Comparison of ENCODE assay signal across 13 cellular contexts in genomic region chr1:67753776-67754525, GRCh38.
A peak's percentile ranks its signal among the peaks of the same experiment; 100 is the strongest.
DNase-seq lines count a peak whose midpoint lies in the region; ATAC-seq, FAIRE-seq and TF ChIP-seq lines count a peak whose summit lies in the region.
"Had no signal": no experiment of that assay in that cellular context is flagged by ENCODE, and none has a peak within 500 bp of the region (broad histone marks: within the 10 kb centered on the region; RNA-seq: fewer than 3 reads in every experiment).

No MANE protein-coding gene starts in this region.

- H3K27ac ChIP-seq in GM12878 (ENCODE audit: control insufficient read depth, insufficient read depth): no peak overlapping the region
- H3K27ac ChIP-seq: sigmoid colon, SK-N-MC had no signal

- no peaks in the 10 kb centered on the region for H3K36me3 ChIP-seq in GM12878 (ENCODE audit: control insufficient read depth in 2 of 2, insufficient read depth in 2 of 2, low read length in 1 of 2)
- H3K36me3 ChIP-seq in HAP-1 (replicated peaks): no peaks in the 10 kb centered on the region
- H3K36me3 ChIP-seq: heart right ventricle, sigmoid colon had no signal

- H3K9ac ChIP-seq in GM12878 (ENCODE audit: control insufficient read depth, insufficient read depth, low read length): no peak overlapping the region

- RAD21 ChIA-PET in GM12878 (lab: Charles Lee; ENCODE audit: unreplicated experiment): interaction anchor here (0.7 to 12.6 kb wide), 10 partner anchors 17 to 221 kb away, joined by 3 to 225 read pairs (median 3); partner anchors contain the start of gene GADD45A

- no peaks in the 10 kb centered on the region for H3K79me2 ChIP-seq in GM12878 (ENCODE audit: control insufficient read depth, insufficient read depth, low read length)

- FAIRE-seq in GM12878 (lab: Jason Lieb, UNC): no peak

- POLR2A ChIA-PET in GM12878 (lab: Charles Lee): interaction anchor here (0.7 to 6.2 kb wide), 7 partner anchors 13 to 196 kb away, joined by 3 to 30 read pairs (median 4); partner anchors contain the start of gene GADD45A

- H4K20me1 ChIP-seq in GM12878 (ENCODE audit: control insufficient read depth, insufficient read depth): no peaks in the 10 kb centered on the region

- ATAC-seq in HG02852 (IDR thresholded peaks at IDR 0.05; ENCODE audit: unreplicated experiment): peak; percentile 31
- ATAC-seq in GM12878: peak; percentile 72
- ATAC-seq in HG02938 (IDR thresholded peaks at IDR 0.05; ENCODE audit: unreplicated experiment): no peak
- ATAC-seq in GM21528 (IDR thresholded peaks at IDR 0.05; ENCODE audit: low FRiP score, unreplicated experiment): no peak
- ATAC-seq: CD8-positive, alpha-beta T cell had no signal

- peak; percentile 31 for DNase-seq in CMK (ENCODE audit: low read depth)
- no peak for DNase-seq in GM12878 (ENCODE audit: low read depth, low spot score)
- no peak for DNase-seq in nephron progenitor cell
- no peak for DNase-seq in HAP-1 (ENCODE audit: low spot score in 2 of 2)
- no peak for DNase-seq in SW 1271 (lab: John Stamatoyannopoulos, UW)
- DNase-seq: activated CD4-positive, alpha-beta T cell treated with anti-CD3 and anti-CD28 coated beads for 4 hours; CD8-positive, alpha-beta T cell; heart right ventricle; sigmoid colon had no signal

- no TSS peak for BruUV-seq in GM12878 (replicated peaks; lab: Mats Ljungman, UMichigan)

- TF ChIP-seq CTCF in GM12878 (IDR thresholded peaks at IDR 0.05 in 2 of 3, conservative IDR thresholded peaks at IDR 0.05 in 1 of 3; ENCODE audit: control insufficient read depth in 2 of 3, extremely low read depth in 1 of 3, insufficient read depth in 1 of 3, low read depth in 3 of 3, low read length in 3 of 3) (no peak), nephron progenitor cell (IDR thresholded peaks at IDR 0.05) (no peak)

- H3K27ac Mint-ChIP-seq in nephron progenitor cell: peak overlapping the region; percentile 31
- H3K27ac Mint-ChIP-seq: CD8-positive, alpha-beta T cell had no signal

- SMC1A ChIA-PET in GM12878 (lab: Charles Lee; ENCODE audit: uncharacterized antibody, unreplicated experiment): interaction anchor here (0.7 to 14.1 kb wide), 17 partner anchors 11 to 219 kb away, joined by 3 to 227 read pairs (median 6); partner anchors contain the start of gene GADD45A

- no peak for TF ChIP-seq POLR2A in GM12878 (IDR thresholded peaks at IDR 0.05; ENCODE audit: low read depth, low read length)

- CTCF ChIA-PET in GM12878 (lab: Yijun Ruan, JAX): interaction anchor here (0.6 to 10.8 kb wide), 11 partner anchors 8 to 217 kb away, joined by 3 to 213 read pairs (median 4); no protein-coding TSS in a partner anchor

- no peaks in the 10 kb centered on the region for H3K9me3 ChIP-seq in GM12878 (replicated peaks; ENCODE audit: control insufficient read depth, insufficient read depth, low read length)
- no peaks in the 10 kb centered on the region for H3K9me3 ChIP-seq in HAP-1
- H3K9me3 ChIP-seq: heart right ventricle, sigmoid colon had no signal

- no peaks in the 10 kb centered on the region for H3K9me3 Mint-ChIP-seq in nephron progenitor cell
- H3K9me3 Mint-ChIP-seq: CD8-positive, alpha-beta T cell had no signal

- H3K36me3 Mint-ChIP-seq in nephron progenitor cell (ENCODE audit: low read depth): peaks cover 16% of the 10 kb centered on the region
- H3K36me3 Mint-ChIP-seq: CD8-positive, alpha-beta T cell had no signal

- H3K4me1 Mint-ChIP-seq in nephron progenitor cell: peaks cover 79% of the 10 kb centered on the region

- H3K4me1 ChIP-seq in GM12878 (ENCODE audit: control insufficient read depth, insufficient read depth, low read length) (peaks cover 27% of the 10 kb centered on the region), HAP-1 (peaks cover 11% of the 10 kb centered on the region)

- no peak overlapping the region for H2AFZ ChIP-seq in GM12878 (ENCODE audit: control insufficient read depth, low read depth, low read length)

- no peaks in the 10 kb centered on the region for H3K27me3 Mint-ChIP-seq in nephron progenitor cell (ENCODE audit: low read depth, poor library complexity)

- TF ChIP-seq EP300 in GM12878 (IDR thresholded peaks at IDR 0.05; ENCODE audit: borderline replicate concordance in 1 of 2, control insufficient read depth in 1 of 2, low read depth in 2 of 2, low read length in 2 of 2): 0 out of 4 replicates have a peak, but pooled peaks of 1 of the 2 experiments have one; percentile 36

- in situ Hi-C loops in GM12878 (cut with MboI): loop anchor here (10.0 kb wide), 1 partner anchor 419 kb away; no protein-coding TSS in a partner anchor
- in situ Hi-C loops in HAP-1 (cut with MboI; ENCODE audit: low sequenced_read_pairs): loop anchor here (10.0 kb wide), 1 partner anchor 199 kb away; no protein-coding TSS in a partner anchor

- TF ChIP-seq RAD21 in GM12878 (IDR thresholded peaks at IDR 0.05; ENCODE audit: insufficient read depth, low read depth, low read length): no peak

- H3K4me3 Mint-ChIP-seq in nephron progenitor cell: no peak overlapping the region
- H3K4me3 Mint-ChIP-seq: CD8-positive, alpha-beta T cell had no signal

- no peak overlapping the region for H3K4me3 ChIP-seq in GM12878
- H3K4me3 ChIP-seq in HAP-1: no peak overlapping the region
- H3K4me3 ChIP-seq: heart right ventricle, sigmoid colon, SK-N-MC had no signal

- WGBS in GM12878 (ENCODE audit: insufficient coverage, insufficient replicate concordance, low lambda C conversion rate, missing lambda C conversion rate): 50% methylated on average over 17 of the region's 17 CpGs

- intact Hi-C loops in GM12878 (cut with micrococcal nuclease; ENCODE audit: unreplicated experiment): no loop called here

- no peaks in the 10 kb centered on the region for H3K27me3 ChIP-seq in GM12878 (replicated peaks in 1 of 2; ENCODE audit: control insufficient read depth in 2 of 2, insufficient read depth in 2 of 2, low read length in 1 of 2)
- H3K27me3 ChIP-seq in HAP-1 (ENCODE audit: low read depth): no peaks in the 10 kb centered on the region
- H3K27me3 ChIP-seq: heart right ventricle, sigmoid colon had no signal

- no peak overlapping the region for H3K4me2 ChIP-seq in GM12878 (ENCODE audit: control insufficient read depth, insufficient read depth)

TF ChIP-seq in GM12878, 131 proteins besides CTCF, POLR2A, EP300 and RAD21 (continues in another document):
- peak; percentile 70 for TF ChIP-seq DPF2 (IDR thresholded peaks at IDR 0.05)
- peak; percentile 54 for TF ChIP-seq RUNX3 (IDR thresholded peaks at IDR 0.05; ENCODE audit: low read length)
- TF ChIP-seq, protein P1, sequence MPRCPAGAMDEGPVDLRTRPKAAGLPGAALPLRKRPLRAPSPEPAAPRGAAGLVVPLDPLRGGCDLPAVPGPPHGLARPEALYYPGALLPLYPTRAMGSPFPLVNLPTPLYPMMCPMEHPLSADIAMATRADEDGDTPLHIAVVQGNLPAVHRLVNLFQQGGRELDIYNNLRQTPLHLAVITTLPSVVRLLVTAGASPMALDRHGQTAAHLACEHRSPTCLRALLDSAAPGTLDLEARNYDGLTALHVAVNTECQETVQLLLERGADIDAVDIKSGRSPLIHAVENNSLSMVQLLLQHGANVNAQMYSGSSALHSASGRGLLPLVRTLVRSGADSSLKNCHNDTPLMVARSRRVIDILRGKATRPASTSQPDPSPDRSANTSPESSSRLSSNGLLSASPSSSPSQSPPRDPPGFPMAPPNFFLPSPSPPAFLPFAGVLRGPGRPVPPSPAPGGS (IDR thresholded peaks at IDR 0.05; ENCODE audit: borderline replicate concordance, insufficient read depth, low read depth, low read length, poor library complexity, severe bottlenecking): no peak
- TF ChIP-seq BCL11A (IDR thresholded peaks at IDR 0.05; ENCODE audit: low read depth, low read length): 0 out of 2 replicates have a peak, but pooled peaks have one; percentile 34
- TF ChIP-seq, protein P2, sequence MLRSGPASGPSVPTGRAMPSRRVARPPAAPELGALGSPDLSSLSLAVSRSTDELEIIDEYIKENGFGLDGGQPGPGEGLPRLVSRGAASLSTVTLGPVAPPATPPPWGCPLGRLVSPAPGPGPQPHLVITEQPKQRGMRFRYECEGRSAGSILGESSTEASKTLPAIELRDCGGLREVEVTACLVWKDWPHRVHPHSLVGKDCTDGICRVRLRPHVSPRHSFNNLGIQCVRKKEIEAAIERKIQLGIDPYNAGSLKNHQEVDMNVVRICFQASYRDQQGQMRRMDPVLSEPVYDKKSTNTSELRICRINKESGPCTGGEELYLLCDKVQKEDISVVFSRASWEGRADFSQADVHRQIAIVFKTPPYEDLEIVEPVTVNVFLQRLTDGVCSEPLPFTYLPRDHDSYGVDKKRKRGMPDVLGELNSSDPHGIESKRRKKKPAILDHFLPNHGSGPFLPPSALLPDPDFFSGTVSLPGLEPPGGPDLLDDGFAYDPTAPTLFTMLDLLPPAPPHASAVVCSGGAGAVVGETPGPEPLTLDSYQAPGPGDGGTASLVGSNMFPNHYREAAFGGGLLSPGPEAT (IDR thresholded peaks at IDR 0.05; ENCODE audit: low read depth): no peak
- no peak for TF ChIP-seq E4F1 (IDR thresholded peaks at IDR 0.05; ENCODE audit: borderline replicate concordance, partially characterized antibody)
- no peak for TF ChIP-seq RELA (IDR thresholded peaks at IDR 0.05; ENCODE audit: borderline replicate concordance, partially characterized antibody)
- TF ChIP-seq PAX8 (IDR thresholded peaks at IDR 0.05): no peak
- no peak for TF ChIP-seq YY1 (IDR thresholded peaks at IDR 0.05; ENCODE audit: low read depth, low read length)
- TF ChIP-seq TCF7 (IDR thresholded peaks at IDR 0.05; ENCODE audit: borderline replicate concordance): no peak
- TF ChIP-seq HDAC6 (IDR thresholded peaks at IDR 0.05; ENCODE audit: unreplicated experiment): no peak
- peak; percentile 69; the same call in 1 of the 2 replicates for TF ChIP-seq IKZF1 (conservative IDR thresholded peaks at IDR 0.05)

Comparison
In these comparisons a context has a peak if more than half of its experiments do, and no peak if none do; other contexts are left out.
1. ATAC-seq: peak in HG02852 (single experiment) and GM12878 (single experiment); none in HG02938 (single experiment) and GM21528 (single experiment).